ENCODE assay signal across 1 cellular context in genomic region chr20:36270744-36271638, GRCh38.
TF ChIP-seq lines count a peak whose summit lies in the region.

No MANE protein-coding gene starts in this region.

TF ChIP-seq in HepG2, 621 proteins besides CTCF, POLR2A, EP300 and RAD21 (continued from another document and continues in another):
- TF ChIP-seq ZNF609 (CRISPR knock-in tag; IDR thresholded peaks at IDR 0.05; ENCODE audit: borderline replicate concordance) (peak; percentile 15; the same call in 1 of the 2 replicates), ZNF589 (CRISPR knock-in tag; conservative IDR thresholded peaks at IDR 0.05) (peak; percentile 68; the same call in 1 of the 2 replicates), THRA (CRISPR knock-in tag; IDR thresholded peaks at IDR 0.05; ENCODE audit: borderline replicate concordance) (peak; percentile 71; the same call in 1 of the 2 replicates), SALL2 (CRISPR knock-in tag; IDR thresholded peaks at IDR 0.05) (no peak), U2AF1 (optimal IDR thresholded peaks at IDR 0.05; ENCODE audit: low read depth, low read length) (peak; percentile 67), FOXK2 (IDR thresholded peaks at IDR 0.05) (no peak), TSC22D2 (CRISPR knock-in tag; IDR thresholded peaks at IDR 0.05; ENCODE audit: borderline replicate concordance) (no peak), ZNF687 (CRISPR knock-in tag; IDR thresholded peaks at IDR 0.05) (peak; percentile 93), MIER3 (CRISPR knock-in tag; IDR thresholded peaks at IDR 0.05; ENCODE audit: borderline replicate concordance) (no peak), ZNF772 (CRISPR knock-in tag; IDR thresholded peaks at IDR 0.05) (peak; percentile 65; the same call in 1 of the 2 replicates), ZBTB7A (CRISPR knock-in tag; IDR thresholded peaks at IDR 0.05) (0 out of 2 replicates have a peak, but pooled peaks have one; percentile 8), TARDBP (CRISPR knock-in tag; IDR thresholded peaks at IDR 0.05) (peak; percentile 38; the same call in 1 of the 2 replicates), SAP130 (CRISPR knock-in tag; IDR thresholded peaks at IDR 0.05; ENCODE audit: low read depth) (peak; percentile 75), POLR2AphosphoS5 (IDR thresholded peaks at IDR 0.05; ENCODE audit: low read depth, low read length) (peak; percentile 72), ZNF530 (CRISPR knock-in tag; IDR thresholded peaks at IDR 0.05; ENCODE audit: low read depth) (0 out of 2 replicates have a peak, but pooled peaks have one; percentile 37), FOSL1 (CRISPR knock-in tag; IDR thresholded peaks at IDR 0.05; ENCODE audit: borderline replicate concordance) (no peak), FOXO4 (CRISPR knock-in tag; conservative IDR thresholded peaks at IDR 0.05) (0 out of 2 replicates have a peak, but pooled peaks have one; percentile 83), NR3C1 (CRISPR knock-in tag; IDR thresholded peaks at IDR 0.05) (no peak), GTF3A (CRISPR knock-in tag; conservative IDR thresholded peaks at IDR 0.05) (no peak; the same call in 1 of the 2 replicates), ZNF780A (CRISPR knock-in tag; IDR thresholded peaks at IDR 0.05) (no peak; the same call in 1 of the 2 replicates), FUBP1 (CRISPR knock-in tag; IDR thresholded peaks at IDR 0.05; ENCODE audit: borderline replicate concordance) (no peak), KLF11 (CRISPR knock-in tag; IDR thresholded peaks at IDR 0.05) (no peak), CENPBD1 (CRISPR knock-in tag; IDR thresholded peaks at IDR 0.05; ENCODE audit: borderline replicate concordance, low read depth) (no peak), NCOA2 (CRISPR knock-in tag; IDR thresholded peaks at IDR 0.05) (0 out of 2 replicates have a peak, but pooled peaks have one; percentile 15), ZNF280D (CRISPR knock-in tag; IDR thresholded peaks at IDR 0.05) (no peak), ZNF724P (CRISPR knock-in tag; IDR thresholded peaks at IDR 0.05; ENCODE audit: borderline replicate concordance) (no peak), POGK (CRISPR knock-in tag; conservative IDR thresholded peaks at IDR 0.05) (peak; percentile 65; the same call in 1 of the 2 replicates), LCORL (IDR thresholded peaks at IDR 0.05) (0 out of 2 replicates have a peak, but pooled peaks have one; percentile 30), LCORL (CRISPR knock-in tag; IDR thresholded peaks at IDR 0.05) (no peak), ISX (CRISPR knock-in tag; conservative IDR thresholded peaks at IDR 0.05) (no peak), ETV5 (CRISPR knock-in tag; IDR thresholded peaks at IDR 0.05; ENCODE audit: borderline replicate concordance) (peak; percentile 83), RCOR2 (CRISPR knock-in tag; IDR thresholded peaks at IDR 0.05) (peak; percentile 61; the same call in 1 of the 2 replicates), HBP1 (CRISPR knock-in tag; IDR thresholded peaks at IDR 0.05; ENCODE audit: low read depth) (no peak), ZSCAN20 (CRISPR knock-in tag; IDR thresholded peaks at IDR 0.05; ENCODE audit: borderline replicate concordance) (no peak)
